Comparison of ENCODE assay signal across 10 cellular contexts in genomic region chr2:43139996-43140621, GRCh38.
DNase-seq lines count a peak whose midpoint lies in the region; ATAC-seq, FAIRE-seq and TF ChIP-seq lines count a peak whose summit lies in the region.
"Had no signal": no experiment of that assay in that cellular context is flagged by ENCODE, and none has a peak within 500 bp of the region (broad histone marks: within the 10 kb centered on the region; RNA-seq: fewer than 3 reads in every experiment).

No MANE protein-coding gene starts in this region.

- H3K4me1 ChIP-seq in left ventricle myocardium inferior (peaks cover 39% of the 10 kb centered on the region), spleen (peaks cover 32 to 100% (median 59%) of the 10 kb centered on the region in 6 donors)

- peak; percentile 60 for DNase-seq in activated naive CD4-positive, alpha-beta T cell treated with anti-CD3 and anti-CD28 coated beads, Interleukin-2, amount 10 ng/mL, durations not matched to agents 7 days and 5 days
- DNase-seq in left ventricle myocardium inferior, result peak; percentile 64
- peak; percentile 80 for DNase-seq in spleen
- DNase-seq in RCC 7860 (ENCODE audit: low spot score), result no peak
- DNase-seq in NCI-H748 (lab: John Stamatoyannopoulos, UW; ENCODE audit: unreplicated experiment), result no peak
- DNase-seq in SKM-1 treated with dmso at 0.1 percent for 144 hours (lab: John Stamatoyannopoulos, UW; ENCODE audit: unreplicated experiment), result no peak
- DNase-seq: left colon had no signal

- intact Hi-C loops in left ventricle myocardium inferior (cut with micrococcal nuclease) (loop anchor here (10.0 kb wide), 2 partner anchors 85 to 315 kb away; partner anchors contain the start of gene ZFP36L2), spleen (cut with DNase I; ENCODE audit: low total_unique reads) (no loop called here)

- H3K36me3 ChIP-seq in left ventricle myocardium inferior (no peaks in the 10 kb centered on the region), spleen (no peaks in the 10 kb centered on the region)

- no peak for TF ChIP-seq CTCF in left ventricle myocardium inferior (IDR thresholded peaks at IDR 0.05; ENCODE audit: borderline replicate concordance)
- TF ChIP-seq CTCF in spleen (IDR thresholded peaks at IDR 0.05 in 8 of 11, conservative IDR thresholded peaks at IDR 0.05 in 3 of 11), result no peak

- H3K27ac Mint-ChIP-seq in activated naive CD4-positive, alpha-beta T cell treated with anti-CD3 and anti-CD28 coated beads, Interleukin-2, amount 10 ng/mL, durations not matched to agents 7 days and 5 days, result peak overlapping the region; percentile 99

- peaks cover 19% of the 10 kb centered on the region for H3K36me3 Mint-ChIP-seq in activated naive CD4-positive, alpha-beta T cell treated with anti-CD3 and anti-CD28 coated beads, Interleukin-2, amount 10 ng/mL, durations not matched to agents 7 days and 5 days

- H3K27ac ChIP-seq in left ventricle myocardium inferior (replicated peaks) (peak overlapping the region; percentile 68), spleen (peak overlapping the region; percentile 20 to 99 (median 82))

- 56 to 72% (median 67%) methylated on average over 11 of the region's 11 CpGs for WGBS in spleen, 5 donors

- peak overlapping the region; percentile 34 for H3K4me3 Mint-ChIP-seq in activated naive CD4-positive, alpha-beta T cell treated with anti-CD3 and anti-CD28 coated beads, Interleukin-2, amount 10 ng/mL, durations not matched to agents 7 days and 5 days

- H3K4me1 Mint-ChIP-seq in activated naive CD4-positive, alpha-beta T cell treated with anti-CD3 and anti-CD28 coated beads, Interleukin-2, amount 10 ng/mL, durations not matched to agents 7 days and 5 days, result peaks cover 87% of the 10 kb centered on the region

- H3K27me3 ChIP-seq in left ventricle myocardium inferior (ENCODE audit: low read depth), result no peaks in the 10 kb centered on the region
- H3K27me3 ChIP-seq in spleen (replicated peaks in 1 of 7), result no peaks in the 10 kb centered on the region

- no peak for FAIRE-seq in RCC 7860 (lab: Jason Lieb, UNC)
- FAIRE-seq: GM18507 had no signal

- CTCF ChIA-PET in activated naive CD4-positive, alpha-beta T cell treated with anti-CD3 and anti-CD28 coated beads, Interleukin-2, amount 10 ng/mL, durations not matched to agents 7 days and 5 days (lab: Charles Lee), result interaction anchor here (0.6 to 2.6 kb wide), 14 partner anchors 9 to 351 kb away, joined by 3 to 14 read pairs (median 6); no protein-coding TSS in a partner anchor

- H3K4me3 ChIP-seq in left ventricle myocardium inferior (no peak overlapping the region), spleen (peak overlapping the region in 1 of 8 donors; percentile 11)

- TF ChIP-seq POLR2A in spleen (IDR thresholded peaks at IDR 0.05), result no peak

- no peaks in the 10 kb centered on the region for H3K9me3 ChIP-seq in left ventricle myocardium inferior (replicated peaks)
- no peaks in the 10 kb centered on the region for H3K9me3 ChIP-seq in spleen

- ATAC-seq in HG03378 (IDR thresholded peaks at IDR 0.05; ENCODE audit: unreplicated experiment) (peak; percentile 42), GM21786 (IDR thresholded peaks at IDR 0.05; ENCODE audit: unreplicated experiment) (no peak)
- ATAC-seq: left colon had no signal

- H3K27me3 Mint-ChIP-seq in activated naive CD4-positive, alpha-beta T cell treated with anti-CD3 and anti-CD28 coated beads, Interleukin-2, amount 10 ng/mL, durations not matched to agents 7 days and 5 days, result no peaks in the 10 kb centered on the region

- no peaks in the 10 kb centered on the region for H3K9me3 Mint-ChIP-seq in activated naive CD4-positive, alpha-beta T cell treated with anti-CD3 and anti-CD28 coated beads, Interleukin-2, amount 10 ng/mL, durations not matched to agents 7 days and 5 days

Comparison
In these comparisons a context has a peak if more than half of its experiments do, and no peak if none do; other contexts are left out.
1. DNase-seq: peak in activated naive CD4-positive, alpha-beta T cell treated with anti-CD3 and anti-CD28 coated beads, Interleukin-2, amount 10 ng/mL, durations not matched to agents 7 days and 5 days (single experiment), left ventricle myocardium inferior (single experiment) and spleen (single experiment); none in RCC 7860 (single experiment), NCI-H748 (single experiment) and SKM-1 treated with dmso at 0.1 percent for 144 hours (single experiment).